2 cellular contexts compared by ENCODE assay signal in genomic region chr4:158224994-158225393, GRCh38. TPM values are rescaled to one million over a fixed set of nuclear protein-coding genes. Genes with fewer than 3 reads are reported as not detected.
"Had no signal": no experiment of that assay in that cellular context is flagged by ENCODE, and none has a peak within 500 bp of the region (broad histone marks: within the 10 kb centered on the region; RNA-seq: fewer than 3 reads in every experiment).

No MANE protein-coding gene starts in this region.

RNA-seq across cellular contexts. Expression of gene TMEM144, which starts 14.7 kb away (rescaled TPM):
- total RNA-seq: naive thymus-derived CD8-positive, alpha-beta T cell had no signal
- polyA plus RNA-seq: naive thymus-derived CD8-positive, alpha-beta T cell had no signal

RNA-seq across cellular contexts. Expression of gene GASK1B, which starts 52.2 kb away (rescaled TPM):
- total RNA-seq: natural killer cell treated with Interleukin-12 subunit alpha and Interleukin-12 subunit beta and Interleukin-15 and Interleukin-18, amount 100 ng/mL, for 72 hours had no signal
- polyA plus RNA-seq: naive thymus-derived CD8-positive, alpha-beta T cell had no signal
